ENCODE assay signal across 1 cellular context in the genomic region with DNA sequence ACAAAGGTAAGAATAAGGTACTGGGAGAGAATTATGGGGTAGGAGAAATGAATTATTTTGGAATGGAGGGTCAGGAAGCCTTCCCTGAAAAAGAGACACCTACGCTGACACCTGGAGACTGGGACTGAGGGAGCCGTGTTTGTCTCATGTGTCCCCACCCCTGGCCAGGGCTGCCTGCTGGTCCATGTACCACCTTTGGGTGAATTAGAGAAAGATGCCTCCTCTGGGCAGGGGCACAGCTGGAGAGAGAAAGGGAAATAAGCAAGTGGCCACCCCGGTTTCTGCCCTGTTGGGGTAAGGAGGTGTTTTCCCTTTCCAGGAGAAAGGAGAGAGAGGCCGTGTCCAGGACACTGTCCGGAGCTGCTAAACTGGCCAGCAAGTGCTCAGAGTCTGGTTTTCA.
TF ChIP-seq lines count a peak whose summit lies in the region.

No MANE protein-coding gene starts in this region.

TF ChIP-seq in H1, 55 proteins besides CTCF, POLR2A, EP300 and RAD21:
- no peak for TF ChIP-seq EGR1 (IDR thresholded peaks at IDR 0.05; ENCODE audit: borderline replicate concordance, low read depth, low read length)
